16 cellular contexts compared by ENCODE assay signal in the genomic region with DNA sequence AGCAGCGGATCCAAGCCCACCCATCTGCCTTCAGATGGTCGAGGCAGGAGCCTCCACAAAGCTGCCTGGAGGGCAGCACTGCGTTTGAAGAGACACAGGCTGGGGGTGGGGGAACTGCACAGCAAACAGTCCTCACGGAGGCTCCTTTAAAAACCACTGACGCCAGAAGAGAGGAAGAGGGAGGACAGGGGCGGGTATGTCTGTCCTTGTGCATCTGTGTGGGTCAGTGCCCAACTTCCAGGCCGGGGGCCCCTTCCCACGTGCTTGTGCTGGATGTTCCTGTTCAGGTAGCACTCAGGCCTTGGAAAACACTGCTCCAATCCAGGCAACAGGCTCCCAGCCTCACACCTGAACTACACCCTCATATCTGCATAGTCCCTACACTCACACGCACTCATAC. TPM values are rescaled to one million over a fixed set of nuclear protein-coding genes. Genes with fewer than 3 reads are reported as not detected.
DNase-seq lines count a peak whose midpoint lies in the region; ATAC-seq and TF ChIP-seq lines count a peak whose summit lies in the region.
"Had no signal": no experiment of that assay in that cellular context is flagged by ENCODE, and none has a peak within 500 bp of the region (broad histone marks: within the 10 kb centered on the region; RNA-seq: fewer than 3 reads in every experiment).

No MANE protein-coding gene starts in this region.

- CTCF ChIA-PET in PC-3 (lab: Charles Lee): no interaction called here

- H3K27ac ChIP-seq in heart left ventricle (peak overlapping the region in 8 of 12 donors; percentile 24 to 99 (median 53)), ascending aorta (peak overlapping the region; percentile 69 to 86), osteoblast (ENCODE audit: low read depth, low read length) (no peak overlapping the region), PC-3 (ENCODE audit: low read length) (no peak overlapping the region)

- TF ChIP-seq POLR2A in heart left ventricle (IDR thresholded peaks at IDR 0.05): no peak

- no peak overlapping the region for H3K9ac ChIP-seq in PC-3 (ENCODE audit: low read length)

- peaks cover 0 to 8% (median 0%) of the 10 kb centered on the region in 9 donors for H3K36me3 ChIP-seq in heart left ventricle
- peaks cover 0 to 5% of the 10 kb centered on the region in 2 donors for H3K36me3 ChIP-seq in ascending aorta
- H3K36me3 ChIP-seq in osteoblast (ENCODE audit: insufficient read depth, low read length): no peaks in the 10 kb centered on the region
- no peaks in the 10 kb centered on the region for H3K36me3 ChIP-seq in PC-3 (ENCODE audit: low read depth, low read length)

- H3K27me3 ChIP-seq in heart left ventricle (no peaks in the 10 kb centered on the region), ascending aorta (no peaks in the 10 kb centered on the region), osteoblast (ENCODE audit: insufficient read depth, low read length) (no peaks in the 10 kb centered on the region), PC-3 (ENCODE audit: low read length) (no peaks in the 10 kb centered on the region)

- H3K9me2 ChIP-seq in PC-3 (replicated peaks; ENCODE audit: low read length): no peaks in the 10 kb centered on the region

- peaks cover 100% of the 10 kb centered on the region for H3K79me2 ChIP-seq in osteoblast (ENCODE audit: insufficient read depth, low read length)
- H3K79me2 ChIP-seq in PC-3 (ENCODE audit: low read length): peaks cover 100% of the 10 kb centered on the region

- POLR2A ChIA-PET in PC-3 (lab: Charles Lee; ENCODE audit: unreplicated experiment): no interaction called here

- no peaks in the 10 kb centered on the region for H3F3A ChIP-seq in PC-3 (ENCODE audit: low read length, unreplicated experiment)

- H3K4me1 ChIP-seq in heart left ventricle (peaks cover 21 to 100% (median 97%) of the 10 kb centered on the region in 12 donors), ascending aorta (peaks cover 49 to 94% of the 10 kb centered on the region in 2 donors), osteoblast (ENCODE audit: insufficient read depth, low read length) (peaks cover 62% of the 10 kb centered on the region), PC-3 (ENCODE audit: insufficient read depth, low read length) (peaks cover 45% of the 10 kb centered on the region)

- no TSS peak for BruUV-seq in PC-3 (replicated peaks; lab: Mats Ljungman, UMichigan)

- no peak overlapping the region for H2AFZ ChIP-seq in osteoblast (ENCODE audit: low read length)
- no peak overlapping the region for H2AFZ ChIP-seq in PC-3 (ENCODE audit: low read length)

- DNase-seq in heart left ventricle (peak in 3 of 5 donors; percentile 32 to 51 (median 41)), cardiac septum (ENCODE audit: low spot score) (no peak), ascending aorta (ENCODE audit: low spot score in 2 of 2) (no peak), osteoblast (ENCODE audit: insufficient read length, low spot score, missing footprints) (peak; percentile 48), COR-L47 (lab: John Stamatoyannopoulos, UW) (no peak), PC-3 (no peak), iPS-NIHi7 (ENCODE audit: extremely low spot score) (no peak), HuH-7.5 (ENCODE audit: low spot score) (no peak)
- DNase-seq: activated CD4-positive, alpha-beta T cell treated with anti-CD3 and anti-CD28 coated beads, Interleukin-2, amount 10 ng/mL, durations not matched to agents 7 days and 5 days; Calu3; glutamatergic neuron; NCI-H510A treated with DMSO at 0.1 percent for 48 hours had no signal

- TF ChIP-seq CTCF in heart left ventricle (IDR thresholded peaks at IDR 0.05) (no peak), ascending aorta (IDR thresholded peaks at IDR 0.05) (no peak), osteoblast (IDR thresholded peaks at IDR 0.05; ENCODE audit: extremely low read depth, low read depth, low read length) (no peak), PC-3 (conservative IDR thresholded peaks at IDR 0.05; ENCODE audit: low read depth, low read length) (no peak)

- H4K20me1 ChIP-seq in osteoblast (ENCODE audit: insufficient read depth, low read length) (peaks cover 99% of the 10 kb centered on the region), PC-3 (ENCODE audit: low read length) (peaks cover 64% of the 10 kb centered on the region)

- H3K4me3 ChIP-seq in heart left ventricle (no peak overlapping the region), ascending aorta (no peak overlapping the region), osteoblast (ENCODE audit: insufficient read depth, low read length) (no peak overlapping the region), PC-3 (ENCODE audit: low read length) (no peak overlapping the region)

- WGBS in heart left ventricle, 4 donors: 17 to 31% (median 26%) methylated on average over 8 to 9 of the region's 9 CpGs

- H3K4me2 ChIP-seq in osteoblast (ENCODE audit: insufficient read depth, low read length): no peak overlapping the region
- H3K4me2 ChIP-seq in PC-3 (ENCODE audit: low read length): no peak overlapping the region

- ATAC-seq in heart left ventricle (peak in 1 of 4 donors; percentile 13), PC-3 (no peak)

- H3K9me3 ChIP-seq in heart left ventricle: no peaks in the 10 kb centered on the region
- H3K9me3 ChIP-seq in ascending aorta: no peaks in the 10 kb centered on the region
- H3K9me3 ChIP-seq in osteoblast (ENCODE audit: low read depth, low read length): no peaks in the 10 kb centered on the region
- no peaks in the 10 kb centered on the region for H3K9me3 ChIP-seq in PC-3 (ENCODE audit: low read length)

- intact Hi-C loops in heart left ventricle (cut with DNase I) (loop anchor here in 1 of 10 donors (5.0 kb wide), 1 partner anchor 34 kb away; no protein-coding TSS in a partner anchor), cardiac septum (cut with DNase I) (no loop called here), ascending aorta (cut with DNase I) (no loop called here), PC-3 (cut with micrococcal nuclease) (no loop called here)

RNA-seq across cellular contexts. Expression of a gene that starts 7.7 kb away (rescaled TPM):
- total RNA-seq in heart left ventricle: 10 to 100 TPM; 29.2 to 50.2 (median 42.1) TPM
- 10 to 100 TPM; 25.8 to 48.4 TPM for polyA plus RNA-seq in heart left ventricle
- 57.7 TPM for total RNA-seq in cardiac septum
- 205 TPM for total RNA-seq in ascending aorta
- 11.2 and 13.3 TPM in 2 replicates for total RNA-seq in osteoblast
- 15.2 and 20.4 TPM in 2 replicates for total RNA-seq in PC-3 (2014; rRNA removed)

RNA-seq across cellular contexts. Expression of a gene that starts 38.7 kb away (rescaled TPM):
- total RNA-seq in heart left ventricle (10 to 100 TPM in 3 of 9 donors, 1 to 10 TPM in 6; 1.1 to 25.9 (median 3.3) TPM), cardiac septum (3.8 TPM), ascending aorta (10.4 TPM), osteoblast (0.29 and 0.36 TPM in 2 replicates), PC-3 (2014; rRNA removed) (not detected in 2 replicates)
- 1 to 10 TPM; 2.8 to 7.2 TPM for polyA plus RNA-seq in heart left ventricle
- total RNA-seq: activated CD4-positive, alpha-beta T cell treated with anti-CD3 and anti-CD28 coated beads, Interleukin-2, amount 10 ng/mL, durations not matched to agents 7 days and 5 days; Calu3; endothelial cell of umbilical vein; H4; kidney epithelial cell had no signal
- polyA plus RNA-seq: AG04450 had no signal

Comparison
In these comparisons a context has a peak if more than half of its experiments do, and no peak if none do; other contexts are left out.
1. DNase-seq: peak in heart left ventricle (3 of 5) and osteoblast (single experiment); none in cardiac septum (single experiment), ascending aorta (0 of 2), COR-L47 (single experiment), PC-3 (single experiment), iPS-NIHi7 (single experiment) and HuH-7.5 (single experiment).
2. H3K27ac ChIP-seq: peak in heart left ventricle (8 of 12) and ascending aorta (2 of 2); none in osteoblast (single experiment) and PC-3 (single experiment).